ENCODE assay signal across 20 cellular contexts in genomic region chr6:112061605-112062004, GRCh38. TPM values are rescaled to one million over a fixed set of nuclear protein-coding genes. Genes with fewer than 3 reads are reported as not detected.
A peak's percentile ranks its signal among the peaks of the same experiment; 100 is the strongest.
DNase-seq lines count a peak whose midpoint lies in the region; ATAC-seq, FAIRE-seq and TF ChIP-seq lines count a peak whose summit lies in the region.
"Had no signal": no experiment of that assay in that cellular context is flagged by ENCODE, and none has a peak within 500 bp of the region (broad histone marks: within the 10 kb centered on the region; RNA-seq: fewer than 3 reads in every experiment).

No MANE protein-coding gene starts in this region.

- H3K4me1 ChIP-seq in mammary epithelial cell (ENCODE audit: insufficient read depth, low read length) (no peaks in the 10 kb centered on the region), GM12878 (ENCODE audit: control insufficient read depth, insufficient read depth, low read length) (no peaks in the 10 kb centered on the region)
- H3K4me1 ChIP-seq: BLaER1, HAP-1, Peyer's patch had no signal

- H3K27me3 ChIP-seq in mammary epithelial cell (ENCODE audit: insufficient read depth, low read length), result no peaks in the 10 kb centered on the region
- H3K27me3 ChIP-seq in GM12878 (replicated peaks in 1 of 2; ENCODE audit: control insufficient read depth in 2 of 2, insufficient read depth in 2 of 2, low read length in 1 of 2), result no peaks in the 10 kb centered on the region
- H3K27me3 ChIP-seq: BLaER1, Peyer's patch had no signal

- no peaks in the 10 kb centered on the region for H3K4me1 Mint-ChIP-seq in MCF 10A (ENCODE audit: insufficient read depth, unreplicated experiment)
- H3K4me1 Mint-ChIP-seq: CD8-positive, alpha-beta memory T cell had no signal

- TF ChIP-seq EP300 in GM12878 (IDR thresholded peaks at IDR 0.05; ENCODE audit: borderline replicate concordance in 1 of 2, control insufficient read depth in 1 of 2, low read depth in 2 of 2, low read length in 2 of 2), result no peak

- no peak for ATAC-seq in GM12878
- ATAC-seq in GM19023 (IDR thresholded peaks at IDR 0.05; ENCODE audit: unreplicated experiment), result no peak
- ATAC-seq: SK-N-SH treated with all-trans-retinoic acid at 6 μM for 48 hours had no signal

- H4K20me1 ChIP-seq in mammary epithelial cell (ENCODE audit: insufficient read depth, low read length), result no peaks in the 10 kb centered on the region
- H4K20me1 ChIP-seq in GM12878 (ENCODE audit: control insufficient read depth, insufficient read depth), result no peaks in the 10 kb centered on the region
- H4K20me1 ChIP-seq: BLaER1 had no signal

- H3K4me3 Mint-ChIP-seq in MCF 10A (ENCODE audit: unreplicated experiment), result no peak overlapping the region
- H3K4me3 Mint-ChIP-seq: CD8-positive, alpha-beta memory T cell had no signal

- H3K4me3 ChIP-seq in mammary epithelial cell (replicated peaks in 1 of 3; ENCODE audit: insufficient read depth in 1 of 3, low read depth in 2 of 3, low read length in 3 of 3) (no peak overlapping the region), GM12878 (no peak overlapping the region)
- H3K4me3 ChIP-seq: BLaER1, HAP-1, Peyer's patch had no signal

- H3K36me3 Mint-ChIP-seq in MCF 10A (ENCODE audit: insufficient read depth, unreplicated experiment), result no peaks in the 10 kb centered on the region

- RAD21 ChIA-PET in GM12878 (lab: Charles Lee; ENCODE audit: unreplicated experiment), result no interaction called here

- no TSS peak for BruUV-seq in mammary epithelial cell (replicated peaks; lab: Mats Ljungman, UMichigan)
- BruUV-seq in MCF 10A (replicated peaks; lab: Mats Ljungman, UMichigan), result no TSS peak
- BruUV-seq in GM12878 (replicated peaks; lab: Mats Ljungman, UMichigan), result no TSS peak

- SMC1A ChIA-PET in GM12878 (lab: Charles Lee; ENCODE audit: uncharacterized antibody, unreplicated experiment), result interaction anchor here (1.6 kb wide), 1 partner anchor 26 kb away, joined by 3 read pairs; the partner anchor contains the start of genes FAM229B and TUBE1

- CTCF ChIA-PET in mammary epithelial cell (lab: Charles Lee; ENCODE audit: low non-redundant PET) (interaction anchor here (0.7 kb wide), 1 partner anchor 1586 kb away, joined by 3 read pairs; no protein-coding TSS in a partner anchor), MCF 10A (lab: Yijun Ruan, JAX) (interaction anchor here (0.6 to 1.9 kb wide), 5 partner anchors 12 to 563 kb away, joined by 3 to 7 read pairs (median 3); no protein-coding TSS in a partner anchor), GM12878 (lab: Yijun Ruan, JAX) (interaction anchor here (1.4 to 1.6 kb wide), 2 partner anchors 33 to 101 kb away, joined by 4 to 5 read pairs; no protein-coding TSS in a partner anchor)

- dilution Hi-C loops in mammary epithelial cell (cut with HindIII; ENCODE audit: low sequenced_read_pairs), result no loop called here

- TF ChIP-seq POLR2A in GM12878 (IDR thresholded peaks at IDR 0.05; ENCODE audit: low read depth, low read length), result no peak

- TF ChIP-seq RAD21 in GM12878 (IDR thresholded peaks at IDR 0.05; ENCODE audit: insufficient read depth, low read depth, low read length), result no peak

- H3K27ac ChIP-seq in mammary epithelial cell (ENCODE audit: insufficient read depth, low read depth, low read length) (no peak overlapping the region), GM12878 (ENCODE audit: control insufficient read depth, insufficient read depth) (no peak overlapping the region)
- H3K27ac ChIP-seq: 22Rv1, BLaER1, Peyer's patch had no signal

- H3K9ac ChIP-seq in mammary epithelial cell (ENCODE audit: insufficient read depth, low read length), result no peak overlapping the region
- H3K9ac ChIP-seq in GM12878 (ENCODE audit: control insufficient read depth, insufficient read depth, low read length), result no peak overlapping the region
- H3K9ac ChIP-seq: BLaER1 had no signal

- no peaks in the 10 kb centered on the region for H3K9me3 ChIP-seq in mammary epithelial cell (replicated peaks; ENCODE audit: insufficient read depth, low read length)
- no peaks in the 10 kb centered on the region for H3K9me3 ChIP-seq in GM12878 (replicated peaks; ENCODE audit: control insufficient read depth, insufficient read depth, low read length)
- H3K9me3 ChIP-seq: BLaER1, HAP-1, Peyer's patch had no signal

- H3K4me2 ChIP-seq in mammary epithelial cell (ENCODE audit: insufficient read depth, low read depth, low read length) (no peak overlapping the region), GM12878 (ENCODE audit: control insufficient read depth, insufficient read depth) (no peak overlapping the region)
- H3K4me2 ChIP-seq: BLaER1 had no signal

- WGBS in mammary epithelial cell (ENCODE audit: low coverage, missing lambda C conversion rate), result 88% methylated on average over 4 of the region's 4 CpGs
- 14% methylated on average over 4 of the region's 4 CpGs for WGBS in GM12878 (ENCODE audit: insufficient coverage, insufficient replicate concordance, low lambda C conversion rate, missing lambda C conversion rate)

- peak; percentile 12 for DNase-seq in mammary epithelial cell
- DNase-seq in MCF 10A (ENCODE audit: unreplicated experiment), result no peak
- DNase-seq in GM12878 (ENCODE audit: low read depth, low spot score), result no peak
- peak; percentile 72 for DNase-seq in iris pigment epithelial cell (ENCODE audit: low read depth)
- no peak for DNase-seq in NCI-H446 (lab: John Stamatoyannopoulos, UW)
- DNase-seq in NCI-H2171 treated with DMSO at 0.1 percent for 48 hours (lab: John Stamatoyannopoulos, UW), result no peak
- DNase-seq in NCI-H748 treated with DMSO at 0.1 percent for 48 hours (lab: John Stamatoyannopoulos, UW), result no peak
- DNase-seq: CD8-positive, alpha-beta memory T cell; Kasumi-1; NCI-H1436 treated with DMSO at 0.1 percent for 48 hours; NCI-H2081 treated with DMSO at 0.1 percent for 48 hours; NCI-H226; NCI-H82; Peyer's patch; SHP77 had no signal

- no peaks in the 10 kb centered on the region for H3K27me3 Mint-ChIP-seq in MCF 10A (ENCODE audit: insufficient read depth, unreplicated experiment)
- H3K27me3 Mint-ChIP-seq: CD8-positive, alpha-beta memory T cell had no signal

- H3K79me2 ChIP-seq in mammary epithelial cell (ENCODE audit: insufficient read depth, low read length) (peaks cover 10% of the 10 kb centered on the region), GM12878 (ENCODE audit: control insufficient read depth, insufficient read depth, low read length) (no peaks in the 10 kb centered on the region)

- POLR2A ChIA-PET in MCF 10A (lab: Yijun Ruan, JAX), result interaction anchor here (1.2 kb wide), 1 partner anchor 13 kb away, joined by 4 read pairs; no protein-coding TSS in a partner anchor
- POLR2A ChIA-PET in GM12878 (lab: Charles Lee), result no interaction called here

- H3K9me3 Mint-ChIP-seq in MCF 10A (ENCODE audit: unreplicated experiment), result no peaks in the 10 kb centered on the region
- H3K9me3 Mint-ChIP-seq: CD8-positive, alpha-beta memory T cell had no signal

- H3K27ac Mint-ChIP-seq in MCF 10A (ENCODE audit: low read depth, unreplicated experiment), result no peak overlapping the region
- H3K27ac Mint-ChIP-seq: CD8-positive, alpha-beta memory T cell had no signal

- H3K36me3 ChIP-seq in mammary epithelial cell (ENCODE audit: insufficient read depth, low read length), result peaks cover 5% of the 10 kb centered on the region
- H3K36me3 ChIP-seq in GM12878 (ENCODE audit: control insufficient read depth in 2 of 2, insufficient read depth in 2 of 2, low read length in 1 of 2), result no peaks in the 10 kb centered on the region
- H3K36me3 ChIP-seq: BLaER1, HAP-1, Peyer's patch had no signal

- intact Hi-C loops in mammary epithelial cell (cut with micrococcal nuclease) (no loop called here), MCF 10A (cut with micrococcal nuclease) (no loop called here), GM12878 (cut with micrococcal nuclease; ENCODE audit: unreplicated experiment) (no loop called here)

- H2AFZ ChIP-seq in mammary epithelial cell (ENCODE audit: low read depth, low read length), result no peak overlapping the region
- no peak overlapping the region for H2AFZ ChIP-seq in GM12878 (ENCODE audit: control insufficient read depth, low read depth, low read length)

- FAIRE-seq in GM12878 (lab: Jason Lieb, UNC), result no peak

- in situ Hi-C loops in mammary epithelial cell (cut with MboI; ENCODE audit: low sequenced_read_pairs in 2 of 2), result no loop called here
- in situ Hi-C loops in GM12878 (cut with MboI), result no loop called here

- no peak for TF ChIP-seq CTCF in mammary epithelial cell (conservative IDR thresholded peaks at IDR 0.05 in 1 of 2, IDR thresholded peaks at IDR 0.05 in 1 of 2; ENCODE audit: extremely low read depth in 1 of 2, insufficient read depth in 1 of 2, low read depth in 1 of 2, low read length in 2 of 2)
- TF ChIP-seq CTCF in MCF 10A (IDR thresholded peaks at IDR 0.05; ENCODE audit: unreplicated experiment), result no peak
- TF ChIP-seq CTCF in GM12878 (IDR thresholded peaks at IDR 0.05 in 2 of 3, conservative IDR thresholded peaks at IDR 0.05 in 1 of 3; ENCODE audit: control insufficient read depth in 2 of 3, extremely low read depth in 1 of 3, insufficient read depth in 1 of 3, low read depth in 3 of 3, low read length in 3 of 3), result no peak

RNA-seq across cellular contexts. Expression of gene CCN6, which starts 7.7 kb away (rescaled TPM):
- 1 to 10 TPM; 6.0 to 8.2 TPM for total RNA-seq in mammary epithelial cell
- 20.3 TPM for polyA plus RNA-seq in mammary epithelial cell
- 5.9 TPM for polyA minus RNA-seq in mammary epithelial cell
- not detected in 2 replicates for total RNA-seq in MCF 10A (2022)
- total RNA-seq in GM12878 (2013; cell fraction: nucleolus; rRNA removed), result not detected in 2 replicates
- total RNA-seq in GM12878 (2014; rRNA removed), result not detected in 2 replicates
- not detected in 2 replicates for total RNA-seq in GM12878 (2014; rRNA removed; fragmentation: Illumina TruSeq; extraction: Trizol)
- total RNA-seq in GM12878 (2021), result not detected in 2 replicates
- polyA plus RNA-seq in GM12878 (2011; ENCODE audit: low read depth), result not detected
- 0.05 TPM in 1 of 2 replicates, not detected in the other for polyA plus RNA-seq in GM12878 (2011; rRNA removed)
- not detected in 2 replicates for polyA plus RNA-seq in GM12878 (2011; cell fraction: cytosol; rRNA removed)
- not detected in 2 replicates for polyA plus RNA-seq in GM12878 (2011; cell fraction: nucleus; rRNA removed)
- polyA plus RNA-seq in GM12878 (2012), result 0.06 and 0.18 TPM in 2 replicates
- polyA plus RNA-seq in GM12878 (2014; fragmentation: Illumina TruSeq; extraction: Trizol), result not detected in 2 replicates
- polyA plus RNA-seq in GM12878 (2014; fragmentation: Nextera tagmentation; extraction: Ambion mirVana), result under 1 TPM; 0.19 to 0.24 TPM
- not detected in 2 replicates for polyA plus RNA-seq in GM12878 (2014; rRNA removed)
- under 1 TPM; 0.14 to 0.24 TPM for polyA plus RNA-seq in GM12878 (2016; fragmentation: Nextera tagmentation; extraction: Ambion mirVana)
- not detected in 2 replicates for polyA minus RNA-seq in GM12878 (2011; rRNA and poly(A)+ RNA removed)
- polyA minus RNA-seq in GM12878 (2011; cell fraction: cytosol; rRNA and poly(A)+ RNA removed), result not detected in 2 replicates
- polyA minus RNA-seq in GM12878 (2011; cell fraction: nucleus; rRNA and poly(A)+ RNA removed), result not detected in 2 replicates
- total RNA-seq: CD8-positive, alpha-beta memory T cell; Peyer's patch had no signal

RNA-seq across cellular contexts. Expression of gene TUBE1, which starts 25.7 kb away (rescaled TPM):
- total RNA-seq in mammary epithelial cell (10 to 100 TPM; 39.8 to 45.7 TPM), MCF 10A (2022) (42.9 and 47.7 TPM in 2 replicates), GM12878 (2014; rRNA removed) (13.8 and 18.8 TPM in 2 replicates), GM12878 (2014; rRNA removed; fragmentation: Illumina TruSeq; extraction: Trizol) (14.0 and 15.0 TPM in 2 replicates), GM12878 (2021) (6.2 and 8.0 TPM in 2 replicates)
- polyA plus RNA-seq in mammary epithelial cell (7.6 TPM), GM12878 (2011; rRNA removed) (25.2 and 38.9 TPM in 2 replicates), GM12878 (2014; fragmentation: Illumina TruSeq; extraction: Trizol) (12.6 and 13.4 TPM in 2 replicates), GM12878 (2014; fragmentation: Nextera tagmentation; extraction: Ambion mirVana) (1 to 10 TPM; 6.3 to 8.6 TPM), GM12878 (2014; rRNA removed) (10.3 and 13.1 TPM in 2 replicates), GM12878 (2016; fragmentation: Nextera tagmentation; extraction: Ambion mirVana) (10 to 100 TPM; 13.7 to 14.1 TPM)
- 2.6 TPM for polyA minus RNA-seq in mammary epithelial cell
- total RNA-seq in GM12878 (2013; cell fraction: nucleolus; rRNA removed), result 97.9 and 103 TPM in 2 replicates
- polyA plus RNA-seq in GM12878 (2011; ENCODE audit: low read depth), result 2.0 TPM
- 8.3 and 8.8 TPM in 2 replicates for polyA plus RNA-seq in GM12878 (2011; cell fraction: cytosol; rRNA removed)
- polyA plus RNA-seq in GM12878 (2011; cell fraction: nucleus; rRNA removed), result 30.1 and 31.6 TPM in 2 replicates
- 3.9 and 6.3 TPM in 2 replicates for polyA plus RNA-seq in GM12878 (2012)
- polyA minus RNA-seq in GM12878 (2011; rRNA and poly(A)+ RNA removed), result 13.6 and 15.7 TPM in 2 replicates
- 2.7 and 4.1 TPM in 2 replicates for polyA minus RNA-seq in GM12878 (2011; cell fraction: cytosol; rRNA and poly(A)+ RNA removed)
- 31.1 and 38.9 TPM in 2 replicates for polyA minus RNA-seq in GM12878 (2011; cell fraction: nucleus; rRNA and poly(A)+ RNA removed)

RNA-seq across cellular contexts. Expression of gene FAM229B, which starts 25.8 kb away (rescaled TPM):
- total RNA-seq in mammary epithelial cell (1 to 10 TPM; 3.4 to 5.2 TPM), MCF 10A (2022) (10.8 and 11.3 TPM in 2 replicates), GM12878 (2014; rRNA removed) (1.8 and 2.5 TPM in 2 replicates), GM12878 (2014; rRNA removed; fragmentation: Illumina TruSeq; extraction: Trizol) (1.2 and 1.5 TPM in 2 replicates), GM12878 (2021) (1.6 and 1.7 TPM in 2 replicates)
- polyA plus RNA-seq in mammary epithelial cell (3.5 TPM), GM12878 (2011; rRNA removed) (4.8 and 5.7 TPM in 2 replicates), GM12878 (2014; fragmentation: Illumina TruSeq; extraction: Trizol) (0.82 and 1.9 TPM in 2 replicates), GM12878 (2014; fragmentation: Nextera tagmentation; extraction: Ambion mirVana) (1 to 10 TPM; 5.3 to 5.7 TPM), GM12878 (2014; rRNA removed) (1.2 and 1.7 TPM in 2 replicates), GM12878 (2016; fragmentation: Nextera tagmentation; extraction: Ambion mirVana) (1 to 10 TPM; 4.5 to 5.3 TPM)
- polyA minus RNA-seq in mammary epithelial cell, result not detected
- 0.52 and 0.54 TPM in 2 replicates for total RNA-seq in GM12878 (2013; cell fraction: nucleolus; rRNA removed)
- 2.5 TPM for polyA plus RNA-seq in GM12878 (2011; ENCODE audit: low read depth)
- polyA plus RNA-seq in GM12878 (2011; cell fraction: cytosol; rRNA removed), result 2.0 and 2.6 TPM in 2 replicates
- 1.4 and 2.9 TPM in 2 replicates for polyA plus RNA-seq in GM12878 (2011; cell fraction: nucleus; rRNA removed)
- polyA plus RNA-seq in GM12878 (2012), result 1.2 and 2.0 TPM in 2 replicates
- 0.73 and 1.5 TPM in 2 replicates for polyA minus RNA-seq in GM12878 (2011; rRNA and poly(A)+ RNA removed)
- not detected in 2 replicates for polyA minus RNA-seq in GM12878 (2011; cell fraction: cytosol; rRNA and poly(A)+ RNA removed)
- 0.12 and 0.38 TPM in 2 replicates for polyA minus RNA-seq in GM12878 (2011; cell fraction: nucleus; rRNA and poly(A)+ RNA removed)

Comparison
In these comparisons a context has a peak if more than half of its experiments do, and no peak if none do; other contexts are left out.
1. DNase-seq: peak in mammary epithelial cell (single experiment) and iris pigment epithelial cell (single experiment); none in MCF 10A (single experiment), GM12878 (single experiment), NCI-H446 (0 of 2), NCI-H2171 treated with DMSO at 0.1 percent for 48 hours (single experiment) and NCI-H748 treated with DMSO at 0.1 percent for 48 hours (single experiment).